Comparison of ENCODE assay signal across 1 cellular context in the genomic region with DNA sequence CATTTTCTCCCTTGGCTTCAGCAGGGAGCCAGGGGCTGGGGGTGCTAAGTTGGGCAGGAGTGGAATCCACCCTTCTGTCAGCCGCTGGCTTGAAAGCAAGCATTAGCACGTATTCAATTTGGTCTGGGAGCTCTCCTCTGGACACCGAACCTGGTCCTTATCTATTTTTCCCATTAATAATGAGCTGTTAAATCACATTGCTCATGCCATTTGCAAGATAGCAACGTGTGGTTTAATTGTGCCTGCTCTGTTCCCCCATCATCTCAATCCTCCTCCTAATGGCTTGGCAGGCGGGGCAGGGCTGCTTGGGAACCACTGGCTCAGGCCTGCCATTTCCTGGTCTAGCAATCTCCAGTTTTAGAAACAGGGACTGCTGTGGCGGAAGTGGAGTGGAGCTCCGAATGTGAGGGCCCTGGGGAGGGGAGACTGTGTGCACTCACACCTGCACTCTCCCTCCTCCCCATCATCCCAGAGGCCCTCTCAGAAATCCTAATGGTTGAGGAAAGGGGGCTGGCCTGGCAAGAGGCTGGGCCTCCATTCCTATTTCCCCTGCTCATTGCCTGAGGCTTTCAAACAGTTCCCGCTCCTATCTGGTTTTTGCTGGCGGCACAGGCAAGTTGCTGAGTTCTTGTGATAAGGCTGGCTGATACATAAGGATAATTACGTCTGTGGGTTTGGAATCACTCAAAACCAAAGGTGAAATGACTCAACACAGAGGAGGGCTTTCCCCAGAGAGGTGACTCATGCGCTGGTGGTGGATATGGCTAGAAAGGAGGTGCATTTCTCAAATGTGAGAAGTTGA.
TF ChIP-seq lines count a peak whose summit lies in the region.

No MANE protein-coding gene starts in this region.

TF ChIP-seq in A549, 52 proteins besides CTCF, POLR2A, EP300 and RAD21 (continued from another document):
- TF ChIP-seq, protein P1, sequence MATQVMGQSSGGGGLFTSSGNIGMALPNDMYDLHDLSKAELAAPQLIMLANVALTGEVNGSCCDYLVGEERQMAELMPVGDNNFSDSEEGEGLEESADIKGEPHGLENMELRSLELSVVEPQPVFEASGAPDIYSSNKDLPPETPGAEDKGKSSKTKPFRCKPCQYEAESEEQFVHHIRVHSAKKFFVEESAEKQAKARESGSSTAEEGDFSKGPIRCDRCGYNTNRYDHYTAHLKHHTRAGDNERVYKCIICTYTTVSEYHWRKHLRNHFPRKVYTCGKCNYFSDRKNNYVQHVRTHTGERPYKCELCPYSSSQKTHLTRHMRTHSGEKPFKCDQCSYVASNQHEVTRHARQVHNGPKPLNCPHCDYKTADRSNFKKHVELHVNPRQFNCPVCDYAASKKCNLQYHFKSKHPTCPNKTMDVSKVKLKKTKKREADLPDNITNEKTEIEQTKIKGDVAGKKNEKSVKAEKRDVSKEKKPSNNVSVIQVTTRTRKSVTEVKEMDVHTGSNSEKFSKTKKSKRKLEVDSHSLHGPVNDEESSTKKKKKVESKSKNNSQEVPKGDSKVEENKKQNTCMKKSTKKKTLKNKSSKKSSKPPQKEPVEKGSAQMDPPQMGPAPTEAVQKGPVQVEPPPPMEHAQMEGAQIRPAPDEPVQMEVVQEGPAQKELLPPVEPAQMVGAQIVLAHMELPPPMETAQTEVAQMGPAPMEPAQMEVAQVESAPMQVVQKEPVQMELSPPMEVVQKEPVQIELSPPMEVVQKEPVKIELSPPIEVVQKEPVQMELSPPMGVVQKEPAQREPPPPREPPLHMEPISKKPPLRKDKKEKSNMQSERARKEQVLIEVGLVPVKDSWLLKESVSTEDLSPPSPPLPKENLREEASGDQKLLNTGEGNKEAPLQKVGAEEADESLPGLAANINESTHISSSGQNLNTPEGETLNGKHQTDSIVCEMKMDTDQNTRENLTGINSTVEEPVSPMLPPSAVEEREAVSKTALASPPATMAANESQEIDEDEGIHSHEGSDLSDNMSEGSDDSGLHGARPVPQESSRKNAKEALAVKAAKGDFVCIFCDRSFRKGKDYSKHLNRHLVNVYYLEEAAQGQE (IDR thresholded peaks at IDR 0.05), result no peak
- TF ChIP-seq NPAS2 (CRISPR knock-in tag; IDR thresholded peaks at IDR 0.05; ENCODE audit: borderline replicate concordance) (no peak), MYC (IDR thresholded peaks at IDR 0.05; ENCODE audit: borderline replicate concordance, low read length) (no peak), RNF2 (IDR thresholded peaks at IDR 0.05; ENCODE audit: borderline replicate concordance, low read depth) (no peak), SMC3 (IDR thresholded peaks at IDR 0.05) (no peak; the same call in 2 of the 3 replicates), PHF8 (IDR thresholded peaks at IDR 0.05; ENCODE audit: borderline replicate concordance, low read depth) (no peak), EHF (CRISPR knock-in tag; IDR thresholded peaks at IDR 0.05) (no peak), ZSCAN20 (CRISPR knock-in tag; IDR thresholded peaks at IDR 0.05) (no peak), RCOR1 (IDR thresholded peaks at IDR 0.05; ENCODE audit: low read depth, low read length) (no peak), JUNB (IDR thresholded peaks at IDR 0.05) (peak; percentile 81), SREBF2 (IDR thresholded peaks at IDR 0.05) (no peak), BHLHE40 (IDR thresholded peaks at IDR 0.05; ENCODE audit: low read depth, low read length) (no peak)
